2 cellular contexts compared by ENCODE assay signal in genomic region chr4:165330071-165330470, GRCh38.
TF ChIP-seq lines count a peak whose summit lies in the region.

No MANE protein-coding gene starts in this region.

TF ChIP-seq in GM12878, 131 proteins besides CTCF, POLR2A, EP300 and RAD21:
- TF ChIP-seq ETV6 (conservative IDR thresholded peaks at IDR 0.05 in 1 of 2, IDR thresholded peaks at IDR 0.05 in 1 of 2; ENCODE audit: borderline replicate concordance in 1 of 2, low read depth in 1 of 2): no peak
- no peak for TF ChIP-seq USF2 (IDR thresholded peaks at IDR 0.05; ENCODE audit: borderline replicate concordance, low read depth, low read length)
- TF ChIP-seq CEBPB (IDR thresholded peaks at IDR 0.05; ENCODE audit: borderline replicate concordance in 1 of 2, low read depth in 2 of 2, low read length in 2 of 2): no peak
- TF ChIP-seq NR2F1 (conservative IDR thresholded peaks at IDR 0.05): no peak
- TF ChIP-seq TCF3 (IDR thresholded peaks at IDR 0.05; ENCODE audit: borderline replicate concordance, insufficient read depth, low read depth, low read length): no peak
- TF ChIP-seq NR2C1 (IDR thresholded peaks at IDR 0.05): no peak
- TF ChIP-seq MLLT1 (IDR thresholded peaks at IDR 0.05): no peak
- no peak for TF ChIP-seq BCL3 (IDR thresholded peaks at IDR 0.05; ENCODE audit: borderline replicate concordance, insufficient read depth, low read depth, low read length, poor library complexity, severe bottlenecking)
- TF ChIP-seq RELA (IDR thresholded peaks at IDR 0.05; ENCODE audit: borderline replicate concordance, partially characterized antibody): no peak
- TF ChIP-seq NKRF (conservative IDR thresholded peaks at IDR 0.05): no peak
- TF ChIP-seq BRCA1 (IDR thresholded peaks at IDR 0.05; ENCODE audit: low read depth, low read length): no peak
- no peak for TF ChIP-seq HDAC2 (IDR thresholded peaks at IDR 0.05)
- no peak for TF ChIP-seq HDAC6 (IDR thresholded peaks at IDR 0.05; ENCODE audit: unreplicated experiment)
- TF ChIP-seq ZBED1 (IDR thresholded peaks at IDR 0.05; ENCODE audit: borderline replicate concordance): no peak
- no peak for TF ChIP-seq HDGF (IDR thresholded peaks at IDR 0.05)
- TF ChIP-seq JUNB (IDR thresholded peaks at IDR 0.05): no peak
- no peak for TF ChIP-seq WRNIP1 (IDR thresholded peaks at IDR 0.05; ENCODE audit: borderline replicate concordance, low read depth, low read length)
- TF ChIP-seq SMC3 (IDR thresholded peaks at IDR 0.05; ENCODE audit: borderline replicate concordance, low read length): no peak
- TF ChIP-seq RUNX3 (IDR thresholded peaks at IDR 0.05; ENCODE audit: low read length): no peak

TF ChIP-seq in liver, 16 proteins besides CTCF, POLR2A, EP300 and RAD21:
- TF ChIP-seq GABPA (IDR thresholded peaks at IDR 0.05 in 1 of 2, conservative IDR thresholded peaks at IDR 0.05 in 1 of 2) (no peak), HNF4A (conservative IDR thresholded peaks at IDR 0.05) (peak in 1 of 2 donors; percentile 17)
